ENCODE assay signal across 24 cellular contexts in the genomic region with DNA sequence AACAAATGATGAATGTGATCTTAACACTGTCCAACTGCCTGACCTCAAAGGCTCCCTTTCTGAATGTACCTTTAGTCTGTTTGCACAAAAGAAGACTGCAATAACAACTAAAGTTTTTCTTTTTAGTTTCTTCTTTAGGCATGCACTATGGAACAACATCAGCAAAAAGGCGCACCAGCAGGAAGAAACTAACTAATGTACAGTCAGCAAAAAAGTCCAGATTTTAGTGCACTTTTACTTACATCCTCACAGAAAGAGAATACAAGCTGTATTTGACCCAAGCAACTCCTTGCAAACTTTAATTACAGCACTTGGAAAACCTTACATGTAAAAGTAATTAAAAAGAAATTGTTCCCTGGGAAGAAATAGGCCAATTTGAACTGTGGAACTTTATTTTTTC.
DNase-seq lines count a peak whose midpoint lies in the region; ATAC-seq, FAIRE-seq and TF ChIP-seq lines count a peak whose summit lies in the region.
"Had no signal": no experiment of that assay in that cellular context is flagged by ENCODE, and none has a peak within 500 bp of the region (broad histone marks: within the 10 kb centered on the region; RNA-seq: fewer than 3 reads in every experiment).

No MANE protein-coding gene starts in this region.

- H3K4me1 ChIP-seq in HepG2 (ENCODE audit: insufficient read depth, low read length): no peaks in the 10 kb centered on the region
- H3K4me1 ChIP-seq in right lobe of liver: no peaks in the 10 kb centered on the region
- no peaks in the 10 kb centered on the region for H3K4me1 ChIP-seq in K562 (replicated peaks in 1 of 2; ENCODE audit: control insufficient read depth in 2 of 2, insufficient read depth in 2 of 2, low read length in 2 of 2)
- H3K4me1 ChIP-seq: HAP-1 had no signal

- BruUV-seq in HepG2 (replicated peaks; lab: Mats Ljungman, UMichigan) (no TSS peak), K562 (replicated peaks; lab: Mats Ljungman, UMichigan) (no TSS peak)

- TF ChIP-seq POLR2A in HepG2 (IDR thresholded peaks at IDR 0.05; ENCODE audit: insufficient read depth in 1 of 2, low read depth in 2 of 2, low read length in 2 of 2): no peak
- TF ChIP-seq POLR2A in right lobe of liver (IDR thresholded peaks at IDR 0.05): no peak
- TF ChIP-seq POLR2A in K562 (conservative IDR thresholded peaks at IDR 0.05): no peak

- H3K36me3 ChIP-seq in HepG2 (replicated peaks in 1 of 2; ENCODE audit: control insufficient read depth in 1 of 2, insufficient read depth in 2 of 2, low read length in 2 of 2): no peaks in the 10 kb centered on the region
- no peaks in the 10 kb centered on the region for H3K36me3 ChIP-seq in right lobe of liver
- H3K36me3 ChIP-seq in K562 (ENCODE audit: control insufficient read depth, insufficient read depth, low read length): no peaks in the 10 kb centered on the region
- H3K36me3 ChIP-seq: HAP-1 had no signal

- FAIRE-seq in HepG2 (lab: Jason Lieb, UNC): no peak
- no peak for FAIRE-seq in K562 (lab: Jason Lieb, UNC)
- FAIRE-seq: A204.1, G401.6, GM12892, GM18507, H54 had no signal

- no peak overlapping the region for H3K9ac ChIP-seq in HepG2 (ENCODE audit: insufficient read depth, low read depth, low read length)
- no peak overlapping the region for H3K9ac ChIP-seq in K562 (ENCODE audit: insufficient read depth in 1 of 2, low read depth in 2 of 2, low read length in 2 of 2)

- H3K9me3 ChIP-seq in HepG2 (ENCODE audit: low read length) (peaks cover 38% of the 10 kb centered on the region; the same call in 1 of the 2 replicates), right lobe of liver (no peaks in the 10 kb centered on the region), K562 (replicated peaks; ENCODE audit: control insufficient read depth, insufficient read depth, low read depth, low read length) (no peaks in the 10 kb centered on the region)
- H3K9me3 ChIP-seq: HAP-1 had no signal

- ATAC-seq in HepG2 (no peak), right lobe of liver (no peak), K562 (no peak), GM18502 (IDR thresholded peaks at IDR 0.05; ENCODE audit: poor library complexity, unreplicated experiment) (no peak), Right ventricle myocardium inferior (no peak), HG03025 (IDR thresholded peaks at IDR 0.05; ENCODE audit: low FRiP score, unreplicated experiment) (no peak)

- DNase-seq in HepG2 (ENCODE audit: low spot score) (no peak), right lobe of liver (no peak), K562 (ENCODE audit: extremely low read depth in 1 of 4, low spot score in 3 of 4) (no peak), medulla oblongata (ENCODE audit: extremely low spot score) (peak; percentile 48), putamen (ENCODE audit: low spot score) (peak; percentile 45), Right ventricle myocardium inferior (ENCODE audit: missing footprints) (no peak)
- DNase-seq: ACHN; AML-193; Calu3; CD4-positive, alpha-beta memory T cell; COR-L47; DMS53; DMS79 treated with DMSO at 0.1 percent for 48 hours; GOT3; HFFc6 had no signal

- CTCF ChIA-PET in HepG2 (lab: Yijun Ruan, JAX; ENCODE audit: low intra/inter-chr PET ratio, low total read pairs): no interaction called here
- CTCF ChIA-PET in K562 (lab: Yijun Ruan, JAX; ENCODE audit: low intra/inter-chr PET ratio): no interaction called here

- 0% methylated on average over 1 of the region's 1 CpG for WGBS in HepG2 (ENCODE audit: low lambda C conversion rate)
- 80% methylated on average over 1 of the region's 1 CpG for WGBS in right lobe of liver (ENCODE audit: insufficient coverage, low coverage, low lambda C conversion rate, missing lambda C conversion rate)
- 0% methylated on average over 1 of the region's 1 CpG for WGBS in K562 (ENCODE audit: insufficient coverage, low coverage, missing lambda C conversion rate)

- POLR2A ChIA-PET in HepG2 (lab: Yijun Ruan, JAX): no interaction called here
- POLR2A ChIA-PET in K562 (lab: Yijun Ruan, JAX): no interaction called here

- H3K4me3 ChIP-seq in HepG2 (replicated peaks in 1 of 3; ENCODE audit: insufficient read depth in 1 of 3, low read depth in 2 of 3, low read length in 3 of 3): no peak overlapping the region
- no peak overlapping the region for H3K4me3 ChIP-seq in right lobe of liver
- H3K4me3 ChIP-seq in K562: no peak overlapping the region
- H3K4me3 ChIP-seq: HAP-1 had no signal

- H3K4me2 ChIP-seq in HepG2 (ENCODE audit: low read depth, low read length) (no peak overlapping the region), K562 (ENCODE audit: insufficient read depth, low read length) (no peak overlapping the region)

- no peaks in the 10 kb centered on the region for H3K9me1 ChIP-seq in K562 (ENCODE audit: control insufficient read depth, insufficient read depth, low read length)

- H4K20me1 ChIP-seq in HepG2 (ENCODE audit: insufficient read depth, low read length) (no peaks in the 10 kb centered on the region), K562 (replicated peaks; ENCODE audit: control insufficient read depth, insufficient read depth, low read length) (no peaks in the 10 kb centered on the region)

- no peaks in the 10 kb centered on the region for H3K79me2 ChIP-seq in HepG2 (ENCODE audit: insufficient read depth, low read length)
- no peaks in the 10 kb centered on the region for H3K79me2 ChIP-seq in K562 (ENCODE audit: control insufficient read depth, insufficient read depth, low read length)

- TF ChIP-seq RAD21 in HepG2 (CRISPR knock-in tag; IDR thresholded peaks at IDR 0.05): no peak
- no peak for TF ChIP-seq RAD21 in K562 (CRISPR knock-in tag; conservative IDR thresholded peaks at IDR 0.05 in 1 of 2, IDR thresholded peaks at IDR 0.05 in 1 of 2)

- no peak overlapping the region for H3K27ac ChIP-seq in HepG2 (ENCODE audit: extremely low read length, insufficient read depth, low read length)
- H3K27ac ChIP-seq in right lobe of liver: no peak overlapping the region
- no peak overlapping the region for H3K27ac ChIP-seq in K562 (ENCODE audit: extremely low read depth, low read depth, low read length)
- H3K27ac ChIP-seq: 22Rv1 had no signal

- H3K27me3 ChIP-seq in HepG2 (ENCODE audit: control insufficient read depth in 1 of 2, insufficient read depth in 2 of 2, low read length in 2 of 2): no peaks in the 10 kb centered on the region
- H3K27me3 ChIP-seq in right lobe of liver: no peaks in the 10 kb centered on the region
- H3K27me3 ChIP-seq in K562 (ENCODE audit: control insufficient read depth in 2 of 2, insufficient read depth in 2 of 2, low read length in 2 of 2): no peaks in the 10 kb centered on the region

- intact Hi-C loops in HepG2 (cut with micrococcal nuclease; ENCODE audit: unreplicated experiment): loop anchor here (10.0 kb wide), 1 partner anchor 405 kb away; no protein-coding TSS in a partner anchor
- intact Hi-C loops in right lobe of liver (cut with DNase I): no loop called here
- intact Hi-C loops in K562 (cut with micrococcal nuclease): no loop called here
- intact Hi-C loops in Right ventricle myocardium inferior (cut with DNase I): no loop called here

- TF ChIP-seq EP300 in HepG2 (IDR thresholded peaks at IDR 0.05; ENCODE audit: low read depth in 2 of 2, low read length in 2 of 2): no peak
- TF ChIP-seq EP300 in HepG2 (CRISPR knock-in tag; IDR thresholded peaks at IDR 0.05; ENCODE audit: borderline replicate concordance): no peak
- TF ChIP-seq EP300 in K562 (IDR thresholded peaks at IDR 0.05; ENCODE audit: low read length): no peak

- in situ Hi-C loops in HepG2 (cut with HindIII; ENCODE audit: extremely low pct_ligation_motif_present, low pct_unique_long_range_greater_than_20kb) (no loop called here), K562 (cut with MboI) (no loop called here)

- H2AFZ ChIP-seq in HepG2 (ENCODE audit: low read length) (no peak overlapping the region), K562 (ENCODE audit: low read depth, low read length) (no peak overlapping the region)

- TF ChIP-seq CTCF in HepG2 (CRISPR knock-in tag; IDR thresholded peaks at IDR 0.05): no peak
- no peak for TF ChIP-seq CTCF in right lobe of liver (IDR thresholded peaks at IDR 0.05)
- no peak for TF ChIP-seq CTCF in K562 (IDR thresholded peaks at IDR 0.05 in 2 of 3, conservative IDR thresholded peaks at IDR 0.05 in 1 of 3; ENCODE audit: insufficient read depth in 2 of 3, low read depth in 1 of 3, low read length in 3 of 3)

TF ChIP-seq in HepG2, 621 proteins besides CTCF, POLR2A, EP300 and RAD21:
- TF ChIP-seq ZNF331 (CRISPR knock-in tag; IDR thresholded peaks at IDR 0.05) (no peak), MAFF (IDR thresholded peaks at IDR 0.05; ENCODE audit: low read depth, low read length) (peak; percentile 90), ZNF550 (CRISPR knock-in tag; IDR thresholded peaks at IDR 0.05; ENCODE audit: borderline replicate concordance) (no peak), MAFK (conservative IDR thresholded peaks at IDR 0.05 in 1 of 2, IDR thresholded peaks at IDR 0.05 in 1 of 2; ENCODE audit: low read length in 2 of 2) (peak; percentile 80 to 91)
TF ChIP-seq in HepG2: peak in this region for 2.

TF ChIP-seq in K562, 482 proteins besides CTCF, POLR2A, EP300 and RAD21:
- TF ChIP-seq, protein P1, sequence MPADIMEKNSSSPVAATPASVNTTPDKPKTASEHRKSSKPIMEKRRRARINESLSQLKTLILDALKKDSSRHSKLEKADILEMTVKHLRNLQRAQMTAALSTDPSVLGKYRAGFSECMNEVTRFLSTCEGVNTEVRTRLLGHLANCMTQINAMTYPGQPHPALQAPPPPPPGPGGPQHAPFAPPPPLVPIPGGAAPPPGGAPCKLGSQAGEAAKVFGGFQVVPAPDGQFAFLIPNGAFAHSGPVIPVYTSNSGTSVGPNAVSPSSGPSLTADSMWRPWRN (IDR thresholded peaks at IDR 0.05; ENCODE audit: low read depth): no peak
- TF ChIP-seq HDAC3 (IDR thresholded peaks at IDR 0.05; ENCODE audit: borderline replicate concordance, partially characterized antibody) (no peak), MAFK (IDR thresholded peaks at IDR 0.05; ENCODE audit: low read length) (0 out of 2 replicates have a peak, but pooled peaks have one; percentile 8), ZNF174 (CRISPR knock-in tag; IDR thresholded peaks at IDR 0.05) (no peak), EP400 (IDR thresholded peaks at IDR 0.05) (no peak), ZNF274 (IDR thresholded peaks at IDR 0.05; ENCODE audit: borderline replicate concordance, low read depth, low read length) (no peak), MAFF (IDR thresholded peaks at IDR 0.05; ENCODE audit: low read length) (0 out of 2 replicates have a peak, but pooled peaks have one; percentile 13)
TF ChIP-seq in K562: peak in this region for 2.

Comparison
In these comparisons a context has a peak if more than half of its experiments do, and no peak if none do; other contexts are left out.
1. DNase-seq: peak in medulla oblongata (single experiment) and putamen (single experiment); none in HepG2 (single experiment), right lobe of liver (0 of 3), K562 (0 of 4) and Right ventricle myocardium inferior (single experiment).